ENCODE assay signal across 25 cellular contexts in the genomic region with DNA sequence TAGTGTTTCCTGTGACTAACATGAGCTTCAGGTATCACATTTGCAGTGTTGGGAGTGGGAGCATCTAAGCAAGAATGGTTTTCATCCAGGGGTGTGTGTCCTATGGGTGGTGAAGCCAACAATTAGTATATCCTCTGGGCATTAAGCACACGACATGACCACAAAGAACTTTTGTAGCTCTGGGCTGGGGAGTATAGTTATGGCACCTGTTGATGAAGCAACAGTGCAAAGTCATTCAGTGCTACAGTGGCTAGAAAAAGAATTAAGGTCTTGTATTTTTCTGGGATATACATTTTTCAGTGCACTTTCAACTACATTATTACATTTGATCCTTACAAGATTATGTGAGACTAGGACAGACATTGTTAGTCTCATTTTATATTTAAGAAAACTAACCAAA. TPM values are rescaled to one million over a fixed set of nuclear protein-coding genes. Genes with fewer than 3 reads are reported as not detected.
"Had no signal": no experiment of that assay in that cellular context is flagged by ENCODE, and none has a peak within 500 bp of the region (broad histone marks: within the 10 kb centered on the region; RNA-seq: fewer than 3 reads in every experiment).

No MANE protein-coding gene starts in this region.

- DNase-seq: activated CD4-positive, alpha-beta T cell treated with anti-CD3 and anti-CD28 coated beads, Interleukin-2, amount 10 ng/mL, durations not matched to agents 24 days and 14 days; activated CD4-positive, alpha-beta T cell treated with anti-CD3 and anti-CD28 coated beads, Interleukin-2, amount 50 U/mL, for 4 hours; activated CD8-positive, alpha-beta T cell treated with anti-CD3 and anti-CD28 coated beads for 36 hours; activated gamma-delta T cell treated with Interleukin-2 at 50 U/mL for 16 hours; activated naive CD4-positive, alpha-beta T cell treated with anti-CD3 and anti-CD28 coated beads for 36 hours; activated T-cell treated with anti-CD3 and anti-CD28 coated beads, Interleukin-2, amount 50 U/mL, for 24 hours; adrenal gland; body of pancreas; cerebellar nuclear complex; NCI-H187; NCI-H2029 treated with DMSO at 0.1 percent for 48 hours; NCI-H2107; NCI-H2171; NCI-H510A; NK-92 treated with Interleukin-12 subunit alpha and Interleukin-12 subunit beta, amount 100 ng/mL, for 24 hours; PC-9; SIG-M5 had no signal

- H3K36me3 ChIP-seq: adrenal gland, breast epithelium had no signal

- H3K27ac ChIP-seq: adrenal gland, body of pancreas, breast epithelium, KMS-11, PC-9, RWPE1 had no signal

- H2AFZ ChIP-seq: PC-9 had no signal

- H3K4me2 ChIP-seq: KMS-11, PC-9 had no signal

- H3K9me3 Mint-ChIP-seq: activated CD4-positive, alpha-beta T cell treated with anti-CD3 and anti-CD28 coated beads, Interleukin-2, amount 10 ng/mL, durations not matched to agents 24 days and 14 days; activated CD8-positive, alpha-beta T cell treated with anti-CD3 and anti-CD28 coated beads for 36 hours; activated naive CD4-positive, alpha-beta T cell treated with anti-CD3 and anti-CD28 coated beads for 36 hours; activated naive CD4-positive, alpha-beta T cell treated with anti-CD3 and anti-CD28 coated beads, Interleukin-2, amount 50 U/mL, for 72 hours; activated T-cell treated with anti-CD3 and anti-CD28 coated beads, Interleukin-2, amount 50 U/mL, for 24 hours; activated T-helper 2 cell treated with anti-CD3 and anti-CD28 coated beads, Interferon-gamma antibody, Interleukin-2, Interleukin-4, amounts not matched to agents 10 μg/mL and 5 μg/mL and 100 μg/mL, durations not matched to agents 14 hours and 24 hours and 36 hours; T-helper 2 cell treated with Interferon-gamma antibody and Interleukin-4, amounts not matched to agents 5 μg/mL and 100 μg/mL, for 36 hours had no signal

- H3K9me3 ChIP-seq: adrenal gland, body of pancreas, breast epithelium had no signal

- H3K36me3 Mint-ChIP-seq: activated naive CD4-positive, alpha-beta T cell treated with anti-CD3 and anti-CD28 coated beads, Interleukin-2, amount 50 U/mL, for 72 hours had no signal

- H3K27me3 ChIP-seq: adrenal gland, body of pancreas, breast epithelium had no signal

- H3K4me3 ChIP-seq: adrenal gland, body of pancreas, breast epithelium, PC-9 had no signal

- H3K27ac Mint-ChIP-seq: activated CD4-positive, alpha-beta T cell treated with anti-CD3 and anti-CD28 coated beads, Interleukin-2, amount 10 ng/mL, durations not matched to agents 24 days and 14 days; activated CD8-positive, alpha-beta T cell treated with anti-CD3 and anti-CD28 coated beads for 36 hours; activated naive CD4-positive, alpha-beta T cell treated with anti-CD3 and anti-CD28 coated beads for 36 hours; activated naive CD4-positive, alpha-beta T cell treated with anti-CD3 and anti-CD28 coated beads, Interleukin-2, amount 50 U/mL, for 72 hours; activated T-cell treated with anti-CD3 and anti-CD28 coated beads, Interleukin-2, amount 50 U/mL, for 24 hours; activated T-helper 2 cell treated with anti-CD3 and anti-CD28 coated beads, Interferon-gamma antibody, Interleukin-2, Interleukin-4, amounts not matched to agents 10 μg/mL and 5 μg/mL and 100 μg/mL, durations not matched to agents 14 hours and 24 hours and 36 hours; T-helper 2 cell treated with Interferon-gamma antibody and Interleukin-4, amounts not matched to agents 5 μg/mL and 100 μg/mL, for 36 hours had no signal

- H3K9ac ChIP-seq: KMS-11 had no signal

- ATAC-seq: activated CD8-positive, alpha-beta T cell treated with anti-CD3 and anti-CD28 coated beads for 36 hours; activated naive CD4-positive, alpha-beta T cell treated with anti-CD3 and anti-CD28 coated beads, Interleukin-2, amount 50 U/mL, for 72 hours; body of pancreas had no signal

- H3K4me3 Mint-ChIP-seq: activated CD4-positive, alpha-beta T cell treated with anti-CD3 and anti-CD28 coated beads, Interleukin-2, amount 10 ng/mL, durations not matched to agents 24 days and 14 days; activated CD8-positive, alpha-beta T cell treated with anti-CD3 and anti-CD28 coated beads for 36 hours; activated naive CD4-positive, alpha-beta T cell treated with anti-CD3 and anti-CD28 coated beads for 36 hours; activated T-cell treated with anti-CD3 and anti-CD28 coated beads, Interleukin-2, amount 50 U/mL, for 24 hours; T-helper 2 cell treated with Interferon-gamma antibody and Interleukin-4, amounts not matched to agents 5 μg/mL and 100 μg/mL, for 36 hours had no signal

- H3K4me1 ChIP-seq: adrenal gland, body of pancreas, breast epithelium had no signal

RNA-seq across cellular contexts. Expression of a gene that starts 21.8 kb away (rescaled TPM):
- total RNA-seq: activated CD8-positive, alpha-beta T cell treated with anti-CD3 and anti-CD28 coated beads for 36 hours; body of pancreas; OCI-LY7; PC-9; Right ventricle myocardium inferior had no signal
